1 cellular context compared by ENCODE assay signal in genomic region chr5:174725261-174725990, GRCh38.
TF ChIP-seq lines count a peak whose summit lies in the region.

No MANE protein-coding gene starts in this region.

TF ChIP-seq in HCT116, 20 proteins besides CTCF, POLR2A, EP300 and RAD21 (continued from another document):
- TF ChIP-seq ZBTB33 (IDR thresholded peaks at IDR 0.05; ENCODE audit: extremely low read depth, insufficient replicate concordance, low read length) (no peak), ATF3 (IDR thresholded peaks at IDR 0.05) (no peak), CEBPB (IDR thresholded peaks at IDR 0.05; ENCODE audit: low read depth) (no peak), CBX3 (IDR thresholded peaks at IDR 0.05; ENCODE audit: low read depth) (no peak), ZNF274 (IDR thresholded peaks at IDR 0.05; ENCODE audit: low read depth, low read length) (no peak), SIN3A (IDR thresholded peaks at IDR 0.05; ENCODE audit: low read depth) (no peak), JUND (IDR thresholded peaks at IDR 0.05) (no peak), SP1 (IDR thresholded peaks at IDR 0.05; ENCODE audit: low read depth) (no peak), POLR2AphosphoS5 (IDR thresholded peaks at IDR 0.05; ENCODE audit: low read depth, low read length) (no peak), EZH2 (IDR thresholded peaks at IDR 0.05) (no peak)
